Comparison of ENCODE assay signal across 13 cellular contexts in genomic region chr11:124751741-124752470, GRCh38. TPM values are rescaled to one million over a fixed set of nuclear protein-coding genes. Genes with fewer than 3 reads are reported as not detected.
DNase-seq lines count a peak whose midpoint lies in the region; ATAC-seq, FAIRE-seq and TF ChIP-seq lines count a peak whose summit lies in the region.
"Had no signal": no experiment of that assay in that cellular context is flagged by ENCODE, and none has a peak within 500 bp of the region (broad histone marks: within the 10 kb centered on the region; RNA-seq: fewer than 3 reads in every experiment).

Gene VSIG2 (minus strand): TSS chr11:124752255. CDS start chr11:124752137, 118 bp downstream.

- no peaks in the 10 kb centered on the region for H3K79me1 ChIP-seq in H9 (ENCODE audit: insufficient read depth, low read depth, low read length, poor library complexity, severe bottlenecking)

- no peak within 1 kb of the TSS for H2BK120ac ChIP-seq in H9 (ENCODE audit: low read depth, low read length, poor library complexity, severe bottlenecking)

- WGBS in H9 (ENCODE audit: extremely low coverage, insufficient read length, low lambda C conversion rate) = no CpG with 5 or more reads among the region's 42 CpGs
- WGBS in ovary, 3 donors = 9 to 27% (median 10%) methylated on average over 33 to 42 of the region's 42 CpGs

- peak within 1 kb of the TSS; percentile 41 for H3K4me2 ChIP-seq in H9 (ENCODE audit: insufficient read depth, insufficient read length, low read length)

- ATAC-seq in GM21737 (IDR thresholded peaks at IDR 0.05; ENCODE audit: unreplicated experiment) (no peak), GM18909 (IDR thresholded peaks at IDR 0.05; ENCODE audit: poor library complexity, unreplicated experiment) (no peak), GM18498 (IDR thresholded peaks at IDR 0.05; ENCODE audit: unreplicated experiment) (no peak)

- intact Hi-C loops in activated CD4-positive, alpha-beta memory T cell treated with anti-CD3 and anti-CD28 coated beads for 36 hours (cut with micrococcal nuclease) = no loop called here
- intact Hi-C loops in ovary (cut with DNase I) = no loop called here

- H3T11ph ChIP-seq in H9 (ENCODE audit: low read length) = no peak within 1 kb of the TSS

- H2BK20ac ChIP-seq in H9 (ENCODE audit: low read depth, low read length, poor library complexity, severe bottlenecking) = no peak within 1 kb of the TSS

- H4K91ac ChIP-seq in H9 (ENCODE audit: insufficient read length, low read depth, low read length) = no peak within 1 kb of the TSS

- H2BK15ac ChIP-seq in H9 (ENCODE audit: low read depth, low read length) = no peak within 1 kb of the TSS

- DNase-seq in H9 (peak; percentile 35), ovary (no peak), urothelium cell line (ENCODE audit: low spot score) (no peak)
- no peak for DNase-seq in activated CD4-positive, alpha-beta memory T cell treated with anti-CD3 and anti-CD28 coated beads for 36 hours
- DNase-seq: activated CD4-positive, CD25-positive, alpha-beta regulatory T cell treated with anti-CD3 and anti-CD28 coated beads, Interleukin-2, amount 50 U/mL, for 72 hours; CD4-positive, alpha-beta memory T cell had no signal

- H4K5ac ChIP-seq in H9 (ENCODE audit: insufficient read length, low read depth, low read length) = no peak within 1 kb of the TSS

- H3K36me3 Mint-ChIP-seq in H9 (ENCODE audit: insufficient read depth in 1 of 3, low read depth in 3 of 3) = no peaks in the 10 kb centered on the region; a peak in 2 of 7 replicates
- H3K36me3 Mint-ChIP-seq in activated CD4-positive, alpha-beta memory T cell treated with anti-CD3 and anti-CD28 coated beads for 36 hours = no peaks in the 10 kb centered on the region
- H3K36me3 Mint-ChIP-seq: CD4-positive, alpha-beta memory T cell had no signal

- H3K56ac ChIP-seq in H9 (ENCODE audit: insufficient read length, low read depth, low read length) = no peak within 1 kb of the TSS

- H3K4me1 ChIP-seq in H9 (ENCODE audit: insufficient read depth, low read length) = peaks cover 3% of the 10 kb centered on the region; the same call in 1 of the 2 replicates
- peaks cover 9% of the 10 kb centered on the region for H3K4me1 ChIP-seq in iPS-18a (ENCODE audit: control insufficient read depth, low read depth, low read length)
- peaks cover 4% of the 10 kb centered on the region for H3K4me1 ChIP-seq in ovary (ENCODE audit: insufficient read depth)
- H3K4me1 ChIP-seq: parathyroid adenoma had no signal

- peaks cover 65% of the 10 kb centered on the region for H3K27me3 Mint-ChIP-seq in H9 (ENCODE audit: low read depth)
- peaks cover 11% of the 10 kb centered on the region for H3K27me3 Mint-ChIP-seq in activated CD4-positive, alpha-beta memory T cell treated with anti-CD3 and anti-CD28 coated beads for 36 hours

- TF ChIP-seq CTCF in H9 (conservative IDR thresholded peaks at IDR 0.05) = no peak
- TF ChIP-seq CTCF in ovary (IDR thresholded peaks at IDR 0.05) = no peak

- H3K4me3 Mint-ChIP-seq in H9 = peak within 1 kb of the TSS in 1 of 2 experiments; percentile 74; a peak in 3 of 5 replicates
- peak within 1 kb of the TSS; percentile 48 for H3K4me3 Mint-ChIP-seq in activated CD4-positive, alpha-beta memory T cell treated with anti-CD3 and anti-CD28 coated beads for 36 hours
- H3K4me3 Mint-ChIP-seq: central memory CD8-positive, alpha-beta T cell had no signal

- peaks cover 16 to 44% of the 10 kb centered on the region in 2 experiments for H3K4me1 Mint-ChIP-seq in H9
- H3K4me1 Mint-ChIP-seq in activated CD4-positive, alpha-beta memory T cell treated with anti-CD3 and anti-CD28 coated beads for 36 hours (ENCODE audit: low read depth) = no peaks in the 10 kb centered on the region
- H3K4me1 Mint-ChIP-seq: central memory CD8-positive, alpha-beta T cell had no signal

- H3K14ac ChIP-seq in H9 (ENCODE audit: insufficient read depth, low read length) = no peak within 1 kb of the TSS

- POLR2A ChIA-PET in activated CD4-positive, alpha-beta memory T cell treated with anti-CD3 and anti-CD28 coated beads for 36 hours (lab: Charles Lee) = no interaction called here

- H2AFZ ChIP-seq in H9 (ENCODE audit: low read length) = no peak within 1 kb of the TSS
- H2AFZ ChIP-seq: parathyroid adenoma had no signal

- no peak within 1 kb of the TSS for H2BK12ac ChIP-seq in H9 (ENCODE audit: insufficient read length, low read depth, low read length)

- TF ChIP-seq POLR2A in ovary (IDR thresholded peaks at IDR 0.05) = no peak

- H3K36me3 ChIP-seq in iPS-18a (ENCODE audit: control insufficient read depth, low read depth, low read length) (no peaks in the 10 kb centered on the region), ovary (no peaks in the 10 kb centered on the region)

- H3K23me2 ChIP-seq in H9 (ENCODE audit: insufficient read length, low read depth, low read length, poor library complexity, severe bottlenecking) = peaks cover 8% of the 10 kb centered on the region

- H3K27ac Mint-ChIP-seq in H9 = no peak within 1 kb of the TSS
- H3K27ac Mint-ChIP-seq in activated CD4-positive, alpha-beta memory T cell treated with anti-CD3 and anti-CD28 coated beads for 36 hours = peak within 1 kb of the TSS; percentile 38

- peaks cover 3% of the 10 kb centered on the region in 2 experiments; a peak in 2 of 5 replicates for H3K9me3 Mint-ChIP-seq in H9
- no peaks in the 10 kb centered on the region for H3K9me3 Mint-ChIP-seq in activated CD4-positive, alpha-beta memory T cell treated with anti-CD3 and anti-CD28 coated beads for 36 hours
- H3K9me3 Mint-ChIP-seq: CD4-positive, alpha-beta memory T cell; central memory CD8-positive, alpha-beta T cell had no signal

- H4K8ac ChIP-seq in H9 (replicated peaks; ENCODE audit: insufficient read length, low read depth, low read length) = no peak within 1 kb of the TSS

- H3K79me2 ChIP-seq in H9 (ENCODE audit: insufficient read depth, low read length) = no peaks in the 10 kb centered on the region
- H3K79me2 ChIP-seq: parathyroid adenoma had no signal

- H3K4ac ChIP-seq in H9 (ENCODE audit: low read depth, low read length) = no peak within 1 kb of the TSS

- CTCF ChIA-PET in activated CD4-positive, alpha-beta memory T cell treated with anti-CD3 and anti-CD28 coated beads for 36 hours (lab: Charles Lee) = interaction anchor here (1.4 to 4.5 kb wide), 5 partner anchors 11 to 86 kb away, joined by 5 to 29 read pairs (median 7); partner anchors contain the start of gene ESAM

- H2AK5ac ChIP-seq in H9 (ENCODE audit: insufficient read length, low read length) = no peak within 1 kb of the TSS

- no peaks in the 10 kb centered on the region for H4K20me1 ChIP-seq in H9 (ENCODE audit: control insufficient read depth, insufficient read depth, insufficient read length)

- H3K4me3 ChIP-seq in iPS-18a (ENCODE audit: low read length) (peak within 1 kb of the TSS; percentile 49), ovary (peak within 1 kb of the TSS; percentile 1)

- TF ChIP-seq EP300 in ovary (IDR thresholded peaks at IDR 0.05) = no peak

- H2BK5ac ChIP-seq in H9 (ENCODE audit: insufficient read length, low read length) = no peak within 1 kb of the TSS

- FAIRE-seq in urothelium cell line (lab: Jason Lieb, UNC) = no peak

- H3K27me3 ChIP-seq in H9 (ENCODE audit: insufficient read depth, low read length) (peaks cover 93% of the 10 kb centered on the region), iPS-18a (ENCODE audit: control insufficient read depth, insufficient read depth, low read length) (peaks cover 100% of the 10 kb centered on the region), ovary (no peaks in the 10 kb centered on the region)

- no peak within 1 kb of the TSS for H3K27ac ChIP-seq in H9 (ENCODE audit: insufficient read length, low read depth, low read length)
- no peak within 1 kb of the TSS for H3K27ac ChIP-seq in iPS-18a (ENCODE audit: low read length)
- no peak within 1 kb of the TSS for H3K27ac ChIP-seq in ovary
- H3K27ac ChIP-seq: parathyroid adenoma had no signal

- no peak within 1 kb of the TSS for H3K18ac ChIP-seq in H9 (ENCODE audit: insufficient read length, low read depth, low read length)

- no peak within 1 kb of the TSS for H3K9ac ChIP-seq in H9 (ENCODE audit: extremely low read depth, insufficient read length, low read length)
- no peak within 1 kb of the TSS for H3K9ac ChIP-seq in iPS-18a (ENCODE audit: low read length)
- H3K9ac ChIP-seq: parathyroid adenoma had no signal

- H3K9me3 ChIP-seq in H9 (ENCODE audit: control insufficient read depth, low read depth, low read length) (no peaks in the 10 kb centered on the region), iPS-18a (ENCODE audit: control insufficient read depth, low read depth, low read length) (no peaks in the 10 kb centered on the region), ovary (no peaks in the 10 kb centered on the region)

- no peak within 1 kb of the TSS for H3K23ac ChIP-seq in H9 (ENCODE audit: insufficient read length, low read depth, low read length)

RNA-seq across cellular contexts. Expression of gene VSIG2, which starts in this region (rescaled TPM):
- total RNA-seq in H9 (2021) (not detected in 2 replicates), ovary (10 to 100 TPM in 1 of 7 donors, 1 to 10 TPM in 3, under 1 TPM in 2, not detected in 1; 0.38 to 27.1 (median 1.8) TPM)
- total RNA-seq in activated CD4-positive, alpha-beta memory T cell treated with anti-CD3 and anti-CD28 coated beads for 36 hours = under 1 TPM; 0.31 to 0.34 TPM
- polyA plus RNA-seq in ovary = under 1 TPM; 0.30 to 0.48 TPM
- total RNA-seq: subcutaneous adipose tissue had no signal

Comparison
In these comparisons a context has a peak if more than half of its experiments do, and no peak if none do; other contexts are left out.
1. Peak in DNase-seq and H3K4me2 ChIP-seq in H9; RNA of the gene not detected or under 1 TPM.